In genomic region chr13:52738719-52739467, GRCh38 we compare ENCODE assay signal across 9 cellular contexts. TPM values are rescaled to one million over a fixed set of nuclear protein-coding genes. Genes with fewer than 3 reads are reported as not detected.
DNase-seq lines count a peak whose midpoint lies in the region; ATAC-seq and TF ChIP-seq lines count a peak whose summit lies in the region.
"Had no signal": no experiment of that assay in that cellular context is flagged by ENCODE, and none has a peak within 500 bp of the region (broad histone marks: within the 10 kb centered on the region; RNA-seq: fewer than 3 reads in every experiment).

No MANE protein-coding gene starts in this region.

- H3K4me3 ChIP-seq in MM.1S (ENCODE audit: low read length) (peak overlapping the region; percentile 50; the same call in 1 of the 2 replicates), vagina (peak overlapping the region; percentile 27 to 45)
- H3K4me3 ChIP-seq in naive thymus-derived CD4-positive, alpha-beta T cell (ENCODE audit: low read length) = peak overlapping the region; percentile 6

- no peaks in the 10 kb centered on the region for H3K9me2 ChIP-seq in MM.1S (replicated peaks; ENCODE audit: insufficient read depth, low read length)

- H3K36me3 ChIP-seq in MM.1S (replicated peaks; ENCODE audit: insufficient read depth, low read length) (no peaks in the 10 kb centered on the region), vagina (no peaks in the 10 kb centered on the region)
- no peaks in the 10 kb centered on the region for H3K36me3 ChIP-seq in naive thymus-derived CD4-positive, alpha-beta T cell (ENCODE audit: control insufficient read depth in 2 of 3, insufficient read depth in 3 of 3, low read length in 3 of 3)

- H3K27me3 Mint-ChIP-seq in naive thymus-derived CD4-positive, alpha-beta T cell = peaks cover 53 to 62% (median 58%) of the 10 kb centered on the region in 5 donors

- CTCF ChIA-PET in naive thymus-derived CD4-positive, alpha-beta T cell (lab: Charles Lee) = no interaction called here

- peaks cover 0 to 25% (median 8%) of the 10 kb centered on the region in 11 donors for H3K9me3 Mint-ChIP-seq in naive thymus-derived CD4-positive, alpha-beta T cell

- DNase-seq in MM.1S (no peak), vagina (ENCODE audit: extremely low spot score in 2 of 2) (no peak), cortex of kidney (lab: John Stamatoyannopoulos, UW) (no peak), NCI-H2107 treated with DMSO at 0.1 percent for 48 hours (lab: John Stamatoyannopoulos, UW; ENCODE audit: unreplicated experiment) (no peak)
- DNase-seq in effector CD8-positive, alpha-beta T cell (lab: John Stamatoyannopoulos, UW) = peak; percentile 1
- DNase-seq in naive thymus-derived CD4-positive, alpha-beta T cell = peak in 4 of 9 donors; percentile 2 to 31 (median 10)

- H3K4me3 Mint-ChIP-seq in naive thymus-derived CD4-positive, alpha-beta T cell = peak overlapping the region; percentile 11 to 78 (median 51)

- H3K9me3 ChIP-seq in MM.1S (replicated peaks; ENCODE audit: insufficient read depth, low read length) = no peaks in the 10 kb centered on the region
- no peaks in the 10 kb centered on the region for H3K9me3 ChIP-seq in naive thymus-derived CD4-positive, alpha-beta T cell (ENCODE audit: control insufficient read depth in 2 of 3, low read length in 3 of 3)
- no peaks in the 10 kb centered on the region for H3K9me3 ChIP-seq in vagina

- POLR2A ChIA-PET in naive thymus-derived CD4-positive, alpha-beta T cell (lab: Charles Lee) = no interaction called here

- peak overlapping the region; percentile 63 for H2AFZ ChIP-seq in MM.1S (ENCODE audit: low read length)

- H3K4me1 Mint-ChIP-seq in naive thymus-derived CD4-positive, alpha-beta T cell = peaks cover 0 to 10% (median 5%) of the 10 kb centered on the region in 7 donors

- no peaks in the 10 kb centered on the region for H3K27me3 ChIP-seq in MM.1S (replicated peaks; ENCODE audit: insufficient read depth, low read length)
- peaks cover 0 to 10% of the 10 kb centered on the region in 2 donors for H3K27me3 ChIP-seq in naive thymus-derived CD4-positive, alpha-beta T cell (ENCODE audit: control insufficient read depth in 2 of 2, insufficient read depth in 2 of 2, low read length in 2 of 2)
- H3K27me3 ChIP-seq in vagina = no peaks in the 10 kb centered on the region

- peak; percentile 45 for TF ChIP-seq CTCF in MM.1S (IDR thresholded peaks at IDR 0.05; ENCODE audit: low read length)
- TF ChIP-seq CTCF in vagina (IDR thresholded peaks at IDR 0.05) = peak in 1 of 3 experiments; percentile 7

- H4K20me1 ChIP-seq in MM.1S (ENCODE audit: insufficient read depth, low read length) = no peaks in the 10 kb centered on the region

- H3F3A ChIP-seq in MM.1S (ENCODE audit: insufficient read depth, low read length) = no peaks in the 10 kb centered on the region

- ATAC-seq in GM19023 (IDR thresholded peaks at IDR 0.05; ENCODE audit: unreplicated experiment) (peak; percentile 54), HG03039 (IDR thresholded peaks at IDR 0.05; ENCODE audit: unreplicated experiment) (no peak)
- ATAC-seq in naive thymus-derived CD4-positive, alpha-beta T cell = peak; percentile 61

- no peaks in the 10 kb centered on the region for H3K4me1 ChIP-seq in MM.1S (ENCODE audit: low read length)
- no peaks in the 10 kb centered on the region for H3K4me1 ChIP-seq in naive thymus-derived CD4-positive, alpha-beta T cell (ENCODE audit: control insufficient read depth in 2 of 2, insufficient read depth in 2 of 2, low read length in 2 of 2)
- peaks cover 13% of the 10 kb centered on the region for H3K4me1 ChIP-seq in vagina

- H3K79me2 ChIP-seq in MM.1S (ENCODE audit: low read length) = no peaks in the 10 kb centered on the region

- H3K36me3 Mint-ChIP-seq in naive thymus-derived CD4-positive, alpha-beta T cell = peaks cover 0 to 11% (median 6%) of the 10 kb centered on the region in 5 donors

- intact Hi-C loops in naive thymus-derived CD4-positive, alpha-beta T cell (cut with micrococcal nuclease) = loop anchor here in 1 of 2 donors (5.0 kb wide), 1 partner anchor 67 kb away; no protein-coding TSS in a partner anchor
- intact Hi-C loops in vagina (cut with DNase I) = no loop called here

- H3K27ac Mint-ChIP-seq in naive thymus-derived CD4-positive, alpha-beta T cell = no peak overlapping the region

- H3K9ac ChIP-seq in MM.1S (ENCODE audit: low read length) = peak overlapping the region; percentile 40; the same call in 1 of the 2 replicates

- TF ChIP-seq POLR2A in vagina (IDR thresholded peaks at IDR 0.05) = no peak

- H3K4me2 ChIP-seq in MM.1S (ENCODE audit: low read depth, low read length) = peak overlapping the region; percentile 68

- H3K27ac ChIP-seq in MM.1S (ENCODE audit: low read length) (no peak overlapping the region), vagina (no peak overlapping the region)
- no peak overlapping the region for H3K27ac ChIP-seq in naive thymus-derived CD4-positive, alpha-beta T cell (ENCODE audit: low read depth, low read length)

RNA-seq across cellular contexts. Expression of gene CNMD, which starts 0.7 kb away (rescaled TPM):
- total RNA-seq in naive thymus-derived CD4-positive, alpha-beta T cell = not detected
- under 1 TPM in 1 of 2 donors, not detected in 1; 0.13 TPM for polyA plus RNA-seq in naive thymus-derived CD4-positive, alpha-beta T cell
- not detected for total RNA-seq in vagina
- total RNA-seq: SK-MEL-5 had no signal
